Comparison of ENCODE assay signal across 8 cellular contexts in the genomic region with DNA sequence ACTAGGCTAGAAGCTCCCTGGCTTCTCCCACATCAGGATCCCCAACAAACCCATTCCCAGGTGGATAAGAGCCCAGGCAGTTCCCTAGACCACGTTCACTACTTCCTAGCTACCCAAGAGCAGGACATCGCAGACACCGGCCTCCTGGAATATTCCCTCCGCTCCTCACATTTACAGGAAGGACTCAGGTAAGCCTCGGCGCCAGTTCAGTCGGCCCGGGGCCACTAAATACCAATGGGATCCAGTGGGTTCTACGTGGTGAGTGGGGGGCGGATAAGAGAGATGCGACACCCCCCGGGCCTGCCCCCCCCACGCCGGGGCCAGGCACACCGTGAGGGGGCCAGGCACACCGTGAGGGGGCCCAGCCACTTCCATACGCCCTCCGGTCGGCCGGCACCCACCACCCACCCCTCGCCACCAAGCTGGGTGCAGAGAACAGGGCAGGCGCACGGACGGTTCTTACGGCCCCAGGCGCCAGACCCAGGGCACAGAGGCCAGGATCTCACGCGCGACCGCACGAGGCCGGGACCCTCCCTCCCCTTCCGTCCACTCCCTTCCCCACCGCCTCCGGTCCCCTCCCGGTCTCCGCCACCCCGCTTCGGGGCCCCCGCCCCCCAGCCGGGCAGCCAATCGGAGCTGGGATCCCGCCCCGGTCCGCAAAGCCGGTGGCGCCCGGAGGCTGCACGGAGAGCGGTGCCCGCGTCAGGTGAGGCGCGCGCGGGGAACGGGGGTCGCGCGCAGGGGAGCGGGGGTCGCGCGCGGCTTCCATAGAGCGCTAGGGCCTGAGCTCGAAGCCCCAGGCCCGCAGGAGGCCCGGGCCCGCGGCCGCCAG. TPM values are rescaled to one million over a fixed set of nuclear protein-coding genes. Genes with fewer than 3 reads are reported as not detected.
DNase-seq lines count a peak whose midpoint lies in the region; ATAC-seq and TF ChIP-seq lines count a peak whose summit lies in the region.

A gene with protein sequence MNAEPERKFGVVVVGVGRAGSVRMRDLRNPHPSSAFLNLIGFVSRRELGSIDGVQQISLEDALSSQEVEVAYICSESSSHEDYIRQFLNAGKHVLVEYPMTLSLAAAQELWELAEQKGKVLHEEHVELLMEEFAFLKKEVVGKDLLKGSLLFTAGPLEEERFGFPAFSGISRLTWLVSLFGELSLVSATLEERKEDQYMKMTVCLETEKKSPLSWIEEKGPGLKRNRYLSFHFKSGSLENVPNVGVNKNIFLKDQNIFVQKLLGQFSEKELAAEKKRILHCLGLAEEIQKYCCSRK (plus strand): TSS at position 652 of the 832 bp plus-strand sequence. CDS start 12,479 bp downstream, outside the sequence.

- peak within 1 kb of the TSS; percentile 85 for H3K27ac Mint-ChIP-seq in central memory CD8-positive, alpha-beta T cell (ENCODE audit: low read depth)

- peaks cover 8% of the 10 kb centered on the region; the same call in 1 of the 2 replicates for H3K4me1 ChIP-seq in ES-I3 (ENCODE audit: insufficient read depth, low read length)

- no peaks in the 10 kb centered on the region for H3K27me3 Mint-ChIP-seq in central memory CD8-positive, alpha-beta T cell

- H3K4me3 Mint-ChIP-seq in central memory CD8-positive, alpha-beta T cell = peak within 1 kb of the TSS; percentile 65

- H3K4me3 ChIP-seq in kidney epithelial cell (ENCODE audit: low read depth, low read length) = peak within 1 kb of the TSS; percentile 82

- no peak for TF ChIP-seq CTCF in kidney epithelial cell (IDR thresholded peaks at IDR 0.05; ENCODE audit: insufficient read depth, low read length, poor library complexity, severe bottlenecking)

- in situ Hi-C loops in KBM-7 (cut with MboI; ENCODE audit: low pct_unique_long_range_greater_than_20kb, low sequenced_read_pairs) = no loop called here

- peak within 1 kb of the TSS; percentile 78 for H3K9ac ChIP-seq in ES-I3 (ENCODE audit: low read depth, low read length)

- H3K36me3 ChIP-seq in ES-I3 (ENCODE audit: insufficient read depth, low read length) (no peaks in the 10 kb centered on the region), kidney epithelial cell (ENCODE audit: control insufficient read depth, insufficient read depth, low read length) (no peaks in the 10 kb centered on the region)

- H3K9me3 ChIP-seq in ES-I3 (ENCODE audit: control insufficient read depth, insufficient read depth, low read length) = no peaks in the 10 kb centered on the region

- ATAC-seq in GM21576 (IDR thresholded peaks at IDR 0.05; ENCODE audit: unreplicated experiment) = peak; percentile 61
- peak; percentile 61 for ATAC-seq in central memory CD8-positive, alpha-beta T cell (replicated peaks; ENCODE audit: extremely low read depth, poor library complexity, severe bottlenecking)

- H3K9me3 Mint-ChIP-seq in central memory CD8-positive, alpha-beta T cell = no peaks in the 10 kb centered on the region

- H3K36me3 Mint-ChIP-seq in central memory CD8-positive, alpha-beta T cell (ENCODE audit: insufficient read depth) = peaks cover 4% of the 10 kb centered on the region

- H3K27me3 ChIP-seq in kidney epithelial cell (ENCODE audit: control insufficient read depth, insufficient read depth, low read length) = no peaks in the 10 kb centered on the region

- DNase-seq in KBM-7 (peak; percentile 28), kidney epithelial cell (ENCODE audit: low read depth) (no peak), NCI-H128 (lab: John Stamatoyannopoulos, UW; ENCODE audit: unreplicated experiment) (no peak)
- peak; percentile 10 to 33 (median 17) for DNase-seq in activated CD4-positive, CD25-positive, alpha-beta regulatory T cell (lab: John Stamatoyannopoulos, UW)
- DNase-seq in central memory CD8-positive, alpha-beta T cell (ENCODE audit: low spot score in 2 of 2) = peak; percentile 32 to 44
- peak; percentile 14 to 50 for DNase-seq in stimulated activated CD4-positive, alpha-beta T cell treated with anti-CD3 and anti-CD28 coated beads, Interleukin-1b, Interleukin-23, amount 100 ng/mL, for 1 hour (ENCODE audit: low read depth in 2 of 2)

- H3K4me1 Mint-ChIP-seq in central memory CD8-positive, alpha-beta T cell = peaks cover 40% of the 10 kb centered on the region

RNA-seq across cellular contexts. Expression of the gene that starts here (rescaled TPM):
- total RNA-seq in kidney epithelial cell = 47.1 and 60.2 TPM in 2 replicates

Comparison
In these comparisons a context has a peak if more than half of its experiments do, and no peak if none do; other contexts are left out.
1. DNase-seq: peak in KBM-7 (single experiment), activated CD4-positive, CD25-positive, alpha-beta regulatory T cell (4 of 4), central memory CD8-positive, alpha-beta T cell (2 of 2) and stimulated activated CD4-positive, alpha-beta T cell treated with anti-CD3 and anti-CD28 coated beads, Interleukin-1b, Interleukin-23, amount 100 ng/mL, for 1 hour (2 of 2); none in kidney epithelial cell (single experiment) and NCI-H128 (single experiment).